In the genomic region with DNA sequence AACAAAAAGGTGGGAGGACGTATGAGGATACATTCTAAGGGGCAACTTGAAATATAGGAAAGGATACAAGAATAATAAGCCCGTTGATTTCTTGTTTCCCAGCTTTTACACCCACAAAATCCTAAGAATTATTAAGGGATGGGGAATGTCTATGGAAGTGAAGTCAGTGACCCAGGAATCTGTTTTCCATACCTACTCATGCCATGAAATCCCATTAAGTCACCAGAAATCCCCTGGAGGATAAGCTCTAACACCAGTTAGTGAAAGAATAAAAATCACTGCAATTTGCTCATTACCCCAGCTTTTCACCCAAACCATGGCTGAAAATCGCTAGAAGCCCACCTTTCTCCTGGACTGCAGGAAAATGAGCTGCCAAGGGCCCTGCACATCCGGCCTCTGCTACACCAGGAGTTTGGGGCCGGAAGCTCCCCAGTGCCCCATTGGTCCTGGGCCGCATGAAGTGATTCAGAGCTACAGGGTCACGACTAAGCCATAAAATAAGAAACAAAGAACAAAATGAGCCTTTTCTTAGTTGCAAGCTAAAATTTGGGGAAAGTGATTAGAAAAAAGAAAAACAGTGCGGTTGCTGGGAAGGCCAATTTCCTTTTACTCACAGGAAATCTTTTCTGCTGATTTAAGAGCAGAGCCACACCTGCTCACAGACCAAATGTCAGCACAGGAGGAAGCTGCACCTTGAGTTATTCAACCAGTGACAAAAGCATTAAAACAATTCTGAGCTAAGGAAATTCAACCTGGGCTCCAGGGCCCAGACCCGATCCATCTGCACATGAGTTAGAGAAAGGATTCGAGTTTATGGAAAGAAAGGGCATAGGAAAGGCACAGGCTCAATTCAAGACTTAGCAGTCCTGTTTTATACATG, we compare ENCODE assay signal across 10 cellular contexts. TPM values are rescaled to one million over a fixed set of nuclear protein-coding genes. Genes with fewer than 3 reads are reported as not detected.
DNase-seq lines count a peak whose midpoint lies in the region; ATAC-seq and TF ChIP-seq lines count a peak whose summit lies in the region.
"Had no signal": no experiment of that assay in that cellular context is flagged by ENCODE, and none has a peak within 500 bp of the region (broad histone marks: within the 10 kb centered on the region; RNA-seq: fewer than 3 reads in every experiment).

No MANE protein-coding gene starts in this region.

- DNase-seq in HCEC 1CT (peak; percentile 38), esophagus muscularis mucosa (ENCODE audit: extremely low spot score) (no peak), sigmoid colon (no peak), NCI-H748 treated with DMSO at 0.1 percent for 48 hours (lab: John Stamatoyannopoulos, UW) (no peak), DMS53 (lab: John Stamatoyannopoulos, UW) (no peak)
- DNase-seq: NCI-H1694 treated with DMSO at 0.1 percent for 48 hours had no signal

- ATAC-seq in GM19397 (IDR thresholded peaks at IDR 0.05; ENCODE audit: unreplicated experiment) (no peak), HG03432 (IDR thresholded peaks at IDR 0.05; ENCODE audit: unreplicated experiment) (no peak)

- no peaks in the 10 kb centered on the region for H3K9me3 ChIP-seq in esophagus muscularis mucosa
- no peaks in the 10 kb centered on the region for H3K9me3 ChIP-seq in sigmoid colon

- H3K27me3 Mint-ChIP-seq in T-helper 1 cell treated with Interleukin-12 subunit alpha and Interleukin-12 subunit beta and Interleukin-4 antibody, amounts not matched to agents 30 μg/mL and 1 μg/mL, for 36 hours (ENCODE audit: low read depth), result no peaks in the 10 kb centered on the region

- 82% methylated on average over 10 of the region's 10 CpGs for WGBS in esophagus muscularis mucosa
- 50 to 58% methylated on average over 10 of the region's 10 CpGs for WGBS in sigmoid colon, 2 donors

- intact Hi-C loops in esophagus muscularis mucosa (cut with DNase I), result loop anchor here (5.0 kb wide), 1 partner anchor 40 kb away; a partner anchor contains a TSS
- intact Hi-C loops in sigmoid colon (cut with DNase I), result no loop called here

- H3K4me1 ChIP-seq in esophagus muscularis mucosa (peaks cover 72 to 99% (median 84%) of the 10 kb centered on the region in 4 donors), sigmoid colon (peaks cover 0 to 49% (median 37%) of the 10 kb centered on the region in 4 donors)

- peaks cover 21% of the 10 kb centered on the region for H3K36me3 Mint-ChIP-seq in T-helper 1 cell treated with Interleukin-12 subunit alpha and Interleukin-12 subunit beta and Interleukin-4 antibody, amounts not matched to agents 30 μg/mL and 1 μg/mL, for 36 hours (ENCODE audit: low read depth)

- H3K9me3 Mint-ChIP-seq in T-helper 1 cell treated with Interleukin-12 subunit alpha and Interleukin-12 subunit beta and Interleukin-4 antibody, amounts not matched to agents 30 μg/mL and 1 μg/mL, for 36 hours, result peaks cover 4% of the 10 kb centered on the region

- H3K4me3 ChIP-seq in esophagus muscularis mucosa (no peak overlapping the region), sigmoid colon (no peak overlapping the region)
- H3K4me3 ChIP-seq: skin epidermis had no signal

- H3K27ac Mint-ChIP-seq in T-helper 1 cell treated with Interleukin-12 subunit alpha and Interleukin-12 subunit beta and Interleukin-4 antibody, amounts not matched to agents 30 μg/mL and 1 μg/mL, for 36 hours, result peak overlapping the region; percentile 53

- H3K27me3 ChIP-seq in esophagus muscularis mucosa, result no peaks in the 10 kb centered on the region
- no peaks in the 10 kb centered on the region for H3K27me3 ChIP-seq in sigmoid colon

- no peak for TF ChIP-seq POLR2A in esophagus muscularis mucosa (IDR thresholded peaks at IDR 0.05; ENCODE audit: low read depth)
- TF ChIP-seq POLR2A in sigmoid colon (IDR thresholded peaks at IDR 0.05), result no peak

- H3K4me3 Mint-ChIP-seq in T-helper 1 cell treated with Interleukin-12 subunit alpha and Interleukin-12 subunit beta and Interleukin-4 antibody, amounts not matched to agents 30 μg/mL and 1 μg/mL, for 36 hours, result peak overlapping the region; percentile 14

- H3K4me1 Mint-ChIP-seq in T-helper 1 cell treated with Interleukin-12 subunit alpha and Interleukin-12 subunit beta and Interleukin-4 antibody, amounts not matched to agents 30 μg/mL and 1 μg/mL, for 36 hours (ENCODE audit: low read depth), result peaks cover 35% of the 10 kb centered on the region

- peaks cover 0 to 14% (median 0%) of the 10 kb centered on the region in 4 donors for H3K36me3 ChIP-seq in esophagus muscularis mucosa
- no peaks in the 10 kb centered on the region for H3K36me3 ChIP-seq in sigmoid colon

- TF ChIP-seq CTCF in esophagus muscularis mucosa (IDR thresholded peaks at IDR 0.05), result no peak
- TF ChIP-seq CTCF in sigmoid colon (IDR thresholded peaks at IDR 0.05), result no peak

- peak overlapping the region; percentile 23 to 74 (median 44) for H3K27ac ChIP-seq in esophagus muscularis mucosa (replicated peaks in 1 of 4)
- peak overlapping the region in 3 of 4 donors; percentile 35 to 40 (median 36) for H3K27ac ChIP-seq in sigmoid colon

- TF ChIP-seq EP300 in esophagus muscularis mucosa (IDR thresholded peaks at IDR 0.05) (no peak), sigmoid colon (IDR thresholded peaks at IDR 0.05) (no peak)

RNA-seq across cellular contexts. Expression of a gene that starts 40.3 kb away (rescaled TPM):
- 10 to 100 TPM; 20.9 to 40.9 (median 26.7) TPM for total RNA-seq in esophagus muscularis mucosa
- 10 to 100 TPM in 1 of 4 donors, 1 to 10 TPM in 3; 7.8 to 11.6 (median 8.8) TPM for total RNA-seq in sigmoid colon
- 10 to 100 TPM in 1 of 3 donors, 1 to 10 TPM in 2; 2.4 to 15.7 (median 7.6) TPM for polyA plus RNA-seq in sigmoid colon
